In the genomic region with DNA sequence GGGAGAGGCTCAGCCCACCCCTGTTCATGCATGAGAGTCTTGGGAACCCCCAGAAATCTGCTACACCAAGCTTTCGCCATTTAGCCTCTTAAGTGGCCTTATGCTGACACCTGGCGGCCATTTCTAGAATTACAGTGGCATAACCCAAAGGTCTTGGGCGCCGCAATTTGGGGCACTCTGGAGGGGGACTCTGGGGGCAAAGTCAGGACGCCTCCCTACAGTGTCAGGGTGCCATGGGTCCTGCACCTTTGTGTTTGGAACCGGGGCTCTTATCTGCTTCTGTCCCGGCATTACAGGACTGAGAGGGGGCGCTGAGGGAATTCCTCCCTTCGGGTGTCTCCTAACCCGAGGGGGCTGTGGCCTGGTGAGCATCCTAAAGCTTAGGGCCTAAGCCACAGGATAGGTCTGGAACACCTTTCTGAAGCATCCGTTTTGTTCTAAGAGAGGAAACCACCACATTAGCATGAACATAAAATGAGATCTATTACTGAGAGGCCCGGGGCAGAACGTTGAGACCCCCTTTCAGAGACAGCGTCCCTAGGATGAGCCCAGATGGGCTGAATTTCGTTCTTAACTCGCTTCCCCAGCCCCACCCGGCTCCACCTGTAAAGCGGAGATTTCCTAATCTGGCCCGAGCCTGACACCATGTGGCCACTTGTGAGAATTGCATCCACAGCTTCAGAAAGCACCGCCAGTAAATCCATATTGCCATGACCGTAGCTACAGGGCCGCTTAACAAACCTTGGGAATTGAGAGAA, we compare ENCODE assay signal across 8 cellular contexts. TPM values are rescaled to one million over a fixed set of nuclear protein-coding genes. Genes with fewer than 3 reads are reported as not detected.
A peak's percentile ranks its signal among the peaks of the same experiment; 100 is the strongest.
DNase-seq lines count a peak whose midpoint lies in the region; ATAC-seq and TF ChIP-seq lines count a peak whose summit lies in the region.

No MANE protein-coding gene starts in this region.

- H3K27ac ChIP-seq in GM23338 (ENCODE audit: low read depth), result no peak overlapping the region

- no peaks in the 10 kb centered on the region for H3K9me3 Mint-ChIP-seq in GM23338

- H3K4me3 Mint-ChIP-seq in GM23338, result no peak overlapping the region; the same call in 2 of the 3 replicates

- no peaks in the 10 kb centered on the region for H3K9me2 ChIP-seq in GM23338 (ENCODE audit: insufficient read depth)

- peaks cover 27% of the 10 kb centered on the region for H3K27me3 Mint-ChIP-seq in GM23338 (ENCODE audit: insufficient read depth, low read depth, poor library complexity)

- ATAC-seq in GM23338 (peak; percentile 52), left lobe of liver (peak; percentile 64), GM18870 (IDR thresholded peaks at IDR 0.05; ENCODE audit: unreplicated experiment) (no peak)

- H4K20me1 ChIP-seq in GM23338 (replicated peaks; ENCODE audit: insufficient read depth), result no peaks in the 10 kb centered on the region

- no peak overlapping the region for H3K27ac Mint-ChIP-seq in GM23338

- no peak overlapping the region for H3K4me3 ChIP-seq in AG09309 (ENCODE audit: control insufficient read depth, low read depth, low read length)
- peak overlapping the region; percentile 5; the same call in 1 of the 2 replicates for H3K4me3 ChIP-seq in GM23338
- no peak overlapping the region for H3K4me3 ChIP-seq in choroid plexus epithelial cell (ENCODE audit: low read depth, low read length)

- H3K27me3 ChIP-seq in GM23338 (ENCODE audit: insufficient read depth), result peaks cover 23% of the 10 kb centered on the region

- no peaks in the 10 kb centered on the region for H3K36me3 Mint-ChIP-seq in GM23338 (ENCODE audit: low read depth)

- H3K4me1 ChIP-seq in GM23338 (ENCODE audit: insufficient read depth), result no peaks in the 10 kb centered on the region; the same call in 1 of the 2 replicates

- DNase-seq in AG09309 (ENCODE audit: low read depth), result peak; percentile 4
- DNase-seq in GM23338 (ENCODE audit: low spot score), result peak; percentile 92
- DNase-seq in NCI-H460 (ENCODE audit: extremely low read depth, low read depth), result peak; percentile 62
- peak; percentile 87 for DNase-seq in activated CD4-positive, alpha-beta T cell treated with anti-CD3 and anti-CD28 coated beads for 48 hours
- peak; percentile 82 for DNase-seq in choroid plexus epithelial cell (ENCODE audit: low read depth)
- DNase-seq in left lobe of liver (ENCODE audit: low spot score), result peak; percentile 78
- DNase-seq in stimulated activated CD4-positive, alpha-beta T cell treated with anti-CD3 and anti-CD28 coated beads, Interleukin-4, amount 100 ng/mL, for 4 hours, result peak; percentile 71 to 74

- H3K36me3 ChIP-seq in GM23338 (ENCODE audit: insufficient read depth), result no peaks in the 10 kb centered on the region

- peaks cover 7% of the 10 kb centered on the region; the same call in 2 of the 3 replicates for H3K4me1 Mint-ChIP-seq in GM23338

- peak overlapping the region; percentile 34; the same call in 1 of the 2 replicates for H3K4me2 ChIP-seq in GM23338

- H2AFZ ChIP-seq in GM23338, result no peak overlapping the region

- TF ChIP-seq CTCF in AG09309 (IDR thresholded peaks at IDR 0.05; ENCODE audit: control insufficient read depth, insufficient read depth, low read depth, low read length, missing control alignments), result peak; percentile 80
- TF ChIP-seq CTCF in GM23338 (conservative IDR thresholded peaks at IDR 0.05; ENCODE audit: low read depth in 2 of 2), result peak; percentile 82 to 84
- peak; percentile 85 for TF ChIP-seq CTCF in choroid plexus epithelial cell (conservative IDR thresholded peaks at IDR 0.05; ENCODE audit: low read depth, low read length)

- no peaks in the 10 kb centered on the region for H3K79me2 ChIP-seq in GM23338 (replicated peaks; ENCODE audit: insufficient read depth)

- no peaks in the 10 kb centered on the region for H3F3A ChIP-seq in GM23338 (replicated peaks; ENCODE audit: low read depth)

TF ChIP-seq in GM23338, 12 proteins besides CTCF, POLR2A, EP300 and RAD21 (continues in another document):
- TF ChIP-seq REST (IDR thresholded peaks at IDR 0.05; ENCODE audit: unreplicated experiment) (no peak), EZH2phosphoT487 (IDR thresholded peaks at IDR 0.05; ENCODE audit: unreplicated experiment) (no peak)

RNA-seq across cellular contexts. Expression of gene INS, which starts 9.3 kb away (rescaled TPM):
- total RNA-seq in GM23338 (2014; rRNA removed; shearing (Covaris generic)), result not detected in 2 replicates
- not detected in 2 replicates for polyA plus RNA-seq in GM23338 (2016; fragmentation: Nextera tagmentation; extraction: Ambion mirVana)
- total RNA-seq in NCI-H460 (2014; rRNA removed; shearing (Covaris generic)), result not detected in 2 replicates
- not detected in 2 replicates for polyA plus RNA-seq in NCI-H460 (2014; cell fraction: nucleus; rRNA removed)
- total RNA-seq in left lobe of liver, result not detected

RNA-seq across cellular contexts. Expression of gene IGF2, which starts 12.5 kb away (rescaled TPM):
- total RNA-seq in GM23338 (2014; rRNA removed; shearing (Covaris generic)), result 0.70 and 1.4 TPM in 2 replicates
- 4.0 and 4.4 TPM in 2 replicates for polyA plus RNA-seq in GM23338 (2016; fragmentation: Nextera tagmentation; extraction: Ambion mirVana)
- total RNA-seq in NCI-H460 (2014; rRNA removed; shearing (Covaris generic)), result 0.15 and 0.20 TPM in 2 replicates
- polyA plus RNA-seq in NCI-H460 (2014; cell fraction: nucleus; rRNA removed), result not detected in 2 replicates
- total RNA-seq in left lobe of liver, result 254 TPM

RNA-seq across cellular contexts. Expression of gene TH, which starts 19.9 kb away (rescaled TPM):
- not detected in 2 replicates for total RNA-seq in GM23338 (2014; rRNA removed; shearing (Covaris generic))
- polyA plus RNA-seq in GM23338 (2016; fragmentation: Nextera tagmentation; extraction: Ambion mirVana), result 0.34 TPM in 1 of 2 replicates, not detected in the other
- not detected in 2 replicates for total RNA-seq in NCI-H460 (2014; rRNA removed; shearing (Covaris generic))
- polyA plus RNA-seq in NCI-H460 (2014; cell fraction: nucleus; rRNA removed), result not detected in 2 replicates
- not detected for total RNA-seq in left lobe of liver

Comparison
In these comparisons a context has a peak if more than half of its experiments do, and no peak if none do; other contexts are left out.
1. DNase-seq: peak in every context shown above with its lines; median percentile 92 in GM23338; 87 in activated CD4-positive, alpha-beta T cell treated with anti-CD3 and anti-CD28 coated beads for 48 hours; 82 in choroid plexus epithelial cell; 78 in left lobe of liver; 72 in stimulated activated CD4-positive, alpha-beta T cell treated with anti-CD3 and anti-CD28 coated beads, Interleukin-4, amount 100 ng/mL, for 4 hours; 62 in NCI-H460; 4 in AG09309.
2. RNA of gene IGF2, which starts 12.5 kb away (total RNA-seq): 254 TPM in left lobe of liver (single experiment); 0.70 to 1.4 TPM in GM23338 and 0.15 to 0.20 TPM in NCI-H460; every median in the first group is over 100 times any median in the second.
3. Peak in every context shown above with its lines, with median percentiles within 50 percentile points of each other: CTCF ChIP-seq.